8 cellular contexts compared by ENCODE assay signal in genomic region chr10:113958631-113959382, GRCh38.
DNase-seq lines count a peak whose midpoint lies in the region; ATAC-seq and TF ChIP-seq lines count a peak whose summit lies in the region.

No MANE protein-coding gene starts in this region.

- no peaks in the 10 kb centered on the region for H3K36me3 ChIP-seq in BJ (ENCODE audit: control insufficient read depth, insufficient read depth, low read length)
- H3K36me3 ChIP-seq in CD8-positive, alpha-beta memory T cell (ENCODE audit: insufficient read depth, low read length) = no peaks in the 10 kb centered on the region

- CTCF ChIA-PET in BJ (lab: Yijun Ruan, JAX) = no interaction called here
- CTCF ChIA-PET in CD8-positive, alpha-beta memory T cell (lab: Charles Lee) = no interaction called here

- peak overlapping the region; percentile 74 for H3K27ac Mint-ChIP-seq in T-helper 17 cell
- peak overlapping the region in 4 of 8 donors; percentile 27 to 68 (median 38) for H3K27ac Mint-ChIP-seq in CD8-positive, alpha-beta memory T cell

- H3K27me3 ChIP-seq in BJ (ENCODE audit: control insufficient read depth, insufficient read depth, low read length) = no peaks in the 10 kb centered on the region
- no peaks in the 10 kb centered on the region for H3K27me3 ChIP-seq in foreskin keratinocyte
- peaks cover 4% of the 10 kb centered on the region for H3K27me3 ChIP-seq in CD8-positive, alpha-beta memory T cell (ENCODE audit: insufficient read depth, low read length, poor library complexity, severe bottlenecking)

- DNase-seq in BJ (ENCODE audit: low read depth) = peak; percentile 80
- peak; percentile 82 for DNase-seq in HK-2 (ENCODE audit: unreplicated experiment)
- no peak for DNase-seq in T-helper 17 cell
- peak; percentile 73 to 83 for DNase-seq in foreskin keratinocyte
- DNase-seq in retinal pigment epithelial cell (ENCODE audit: low read depth) = peak; percentile 86
- no peak for DNase-seq in UCSD-AML1 (lab: John Stamatoyannopoulos, UW; ENCODE audit: unreplicated experiment)
- DNase-seq in CD8-positive, alpha-beta memory T cell = no peak

- H3K4me3 Mint-ChIP-seq in T-helper 17 cell = no peak overlapping the region
- peak overlapping the region in 1 of 7 donors; percentile 4 for H3K4me3 Mint-ChIP-seq in CD8-positive, alpha-beta memory T cell

- POLR2A ChIA-PET in BJ (lab: Charles Lee) = no interaction called here
- POLR2A ChIA-PET in CD8-positive, alpha-beta memory T cell (lab: Charles Lee) = interaction anchor here (0.6 kb wide), 1 partner anchor 28 kb away, joined by 3 read pairs; no protein-coding TSS in a partner anchor

- no peaks in the 10 kb centered on the region for H3K9me3 ChIP-seq in T-helper 17 cell (ENCODE audit: control insufficient read depth, low read length, poor library complexity, severe bottlenecking)
- H3K9me3 ChIP-seq in CD8-positive, alpha-beta memory T cell (ENCODE audit: low read length) = no peaks in the 10 kb centered on the region

- TF ChIP-seq CTCF in BJ (IDR thresholded peaks at IDR 0.05; ENCODE audit: insufficient read depth, low read depth, low read length) = no peak
- TF ChIP-seq CTCF in foreskin keratinocyte (conservative IDR thresholded peaks at IDR 0.05) = no peak
- TF ChIP-seq CTCF in retinal pigment epithelial cell (conservative IDR thresholded peaks at IDR 0.05; ENCODE audit: low read depth, low read length) = no peak

- peaks cover 26% of the 10 kb centered on the region for H3K4me1 Mint-ChIP-seq in T-helper 17 cell
- H3K4me1 Mint-ChIP-seq in CD8-positive, alpha-beta memory T cell = peaks cover 46 to 58% (median 56%) of the 10 kb centered on the region in 3 donors

- H3K36me3 Mint-ChIP-seq in T-helper 17 cell (ENCODE audit: low read depth) = no peaks in the 10 kb centered on the region
- peaks cover 0 to 6% (median 1%) of the 10 kb centered on the region in 3 donors for H3K36me3 Mint-ChIP-seq in CD8-positive, alpha-beta memory T cell

- H3K4me1 ChIP-seq in foreskin keratinocyte = no peaks in the 10 kb centered on the region
- peaks cover 55% of the 10 kb centered on the region for H3K4me1 ChIP-seq in CD8-positive, alpha-beta memory T cell (ENCODE audit: insufficient read depth, low read length)

- no peak overlapping the region for H3K27ac ChIP-seq in foreskin keratinocyte
- H3K27ac ChIP-seq in CD8-positive, alpha-beta memory T cell (ENCODE audit: low read depth, low read length) = no peak overlapping the region

- no peaks in the 10 kb centered on the region for H3K27me3 Mint-ChIP-seq in T-helper 17 cell
- H3K27me3 Mint-ChIP-seq in CD8-positive, alpha-beta memory T cell = peaks cover 0 to 5% of the 10 kb centered on the region in 2 donors

- H3K4me3 ChIP-seq in BJ (ENCODE audit: low read depth, low read length) (no peak overlapping the region), retinal pigment epithelial cell (ENCODE audit: low read length) (no peak overlapping the region)
- no peak overlapping the region for H3K4me3 ChIP-seq in CD8-positive, alpha-beta memory T cell (ENCODE audit: low read length)

- H3K9me3 Mint-ChIP-seq in CD8-positive, alpha-beta memory T cell = peaks cover 0 to 11% (median 0%) of the 10 kb centered on the region in 5 donors

- no peak for ATAC-seq in T-helper 17 cell
- ATAC-seq in foreskin keratinocyte = peak; percentile 91
- no peak for ATAC-seq in GM18511 (IDR thresholded peaks at IDR 0.05; ENCODE audit: unreplicated experiment)

Comparison
In these comparisons a context has a peak if more than half of its experiments do, and no peak if none do; other contexts are left out.
1. DNase-seq: peak in BJ (single experiment), HK-2 (single experiment), foreskin keratinocyte (2 of 2) and retinal pigment epithelial cell (single experiment); none in T-helper 17 cell (0 of 3), UCSD-AML1 (single experiment) and CD8-positive, alpha-beta memory T cell (0 of 5).